Comparison of ENCODE assay signal across 1 cellular context in the genomic region with DNA sequence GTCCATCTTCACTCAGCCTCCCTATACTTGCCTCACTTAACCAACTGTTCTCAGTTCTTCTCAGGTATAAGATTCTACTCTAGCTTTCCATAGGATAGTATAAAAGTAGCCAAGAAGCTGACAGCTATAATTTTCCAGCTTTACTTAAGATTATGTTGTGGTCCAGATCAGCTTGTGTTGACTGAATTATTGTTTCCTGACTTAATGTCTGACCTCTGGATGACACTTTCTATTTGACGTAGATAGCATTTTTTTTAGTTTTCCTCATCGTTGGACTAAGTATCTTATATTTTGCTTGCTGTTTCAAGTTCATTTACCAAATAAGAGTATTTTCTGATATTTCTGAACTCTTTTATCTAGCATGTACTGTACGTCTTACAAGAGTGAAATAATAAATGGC.
TF ChIP-seq lines count a peak whose summit lies in the region.

No MANE protein-coding gene starts in this region.

TF ChIP-seq in H1, 55 proteins besides CTCF, POLR2A, EP300 and RAD21 (continued from another document):
- TF ChIP-seq BRCA1 (IDR thresholded peaks at IDR 0.05; ENCODE audit: low read depth, low read length) = no peak
- TF ChIP-seq TBP (IDR thresholded peaks at IDR 0.05; ENCODE audit: low read depth, low read length) = no peak
